In genomic region chrX:151789179-151789800, GRCh38 we compare ENCODE assay signal across 11 cellular contexts. TPM values are rescaled to one million over a fixed set of nuclear protein-coding genes. Genes with fewer than 3 reads are reported as not detected.
DNase-seq lines count a peak whose midpoint lies in the region; ATAC-seq and TF ChIP-seq lines count a peak whose summit lies in the region.
"Had no signal": no experiment of that assay in that cellular context is flagged by ENCODE, and none has a peak within 500 bp of the region (broad histone marks: within the 10 kb centered on the region; RNA-seq: fewer than 3 reads in every experiment).

No MANE protein-coding gene starts in this region.

- no peak overlapping the region for H2BK15ac ChIP-seq in IMR-90 (ENCODE audit: low read depth, low read length)

- no TSS peak for BruUV-seq in IMR-90 (replicated peaks; lab: Mats Ljungman, UMichigan)

- H2AK9ac ChIP-seq in IMR-90 (replicated peaks; ENCODE audit: low read depth, low read length, poor library complexity), result no peak overlapping the region

- H4K5ac ChIP-seq in IMR-90 (ENCODE audit: low read depth, low read length), result no peak overlapping the region

- H4K91ac ChIP-seq in IMR-90 (ENCODE audit: insufficient read depth, low read depth, low read length), result no peak overlapping the region

- H2BK20ac ChIP-seq in IMR-90 (ENCODE audit: low read depth, low read length), result no peak overlapping the region

- H2BK120ac ChIP-seq in IMR-90 (ENCODE audit: low read depth, low read length), result no peak overlapping the region

- no peak overlapping the region for H4K8ac ChIP-seq in IMR-90 (ENCODE audit: low read depth in 2 of 2, low read length in 2 of 2)

- no peak overlapping the region for H3K14ac ChIP-seq in IMR-90 (replicated peaks; ENCODE audit: low read depth, low read length)

- DNase-seq in ACHN (peak; percentile 64), IMR-90 (peak; percentile 45), breast epithelium (ENCODE audit: low spot score in 2 of 2) (peak; percentile 50 to 63), lung microvascular endothelial cell (ENCODE audit: low read depth in 2 of 2) (peak; percentile 61 to 65), NCI-H1105 (lab: John Stamatoyannopoulos, UW) (no peak), HEK293T (ENCODE audit: extremely low spot score) (no peak), globus pallidus (ENCODE audit: low spot score) (no peak)
- DNase-seq: kidney glomerular epithelial cell, NCI-H1092 treated with DMSO at 0.1 percent for 48 hours had no signal

- no peaks in the 10 kb centered on the region for H3K79me1 ChIP-seq in IMR-90 (ENCODE audit: low read depth in 1 of 2, low read length in 2 of 2)

- no peak overlapping the region for H3K27ac ChIP-seq in IMR-90 (ENCODE audit: insufficient read depth, low read length)
- peak overlapping the region; percentile 0 to 37 for H3K27ac ChIP-seq in breast epithelium

- H3K27me3 ChIP-seq in IMR-90 (ENCODE audit: control insufficient read depth, insufficient read depth, low read length), result no peaks in the 10 kb centered on the region
- peaks cover 0 to 19% of the 10 kb centered on the region in 2 donors for H3K27me3 ChIP-seq in breast epithelium

- CTCF ChIA-PET in IMR-90 (lab: Yijun Ruan, JAX) (no interaction called here), HEK293T (lab: Yijun Ruan, JAX) (no interaction called here)

- POLR2A ChIA-PET in IMR-90 (lab: Charles Lee; ENCODE audit: unreplicated experiment), result no interaction called here
- POLR2A ChIA-PET in HEK293T (lab: Yijun Ruan, JAX), result no interaction called here

- H3K56ac ChIP-seq in IMR-90 (ENCODE audit: extremely low read depth, insufficient read depth, low read length), result no peak overlapping the region

- H3K4me2 ChIP-seq in IMR-90 (ENCODE audit: low read depth, low read length), result no peak overlapping the region

- H3K36me3 ChIP-seq in IMR-90 (ENCODE audit: control insufficient read depth, insufficient read depth, low read length), result no peaks in the 10 kb centered on the region
- H3K36me3 ChIP-seq in breast epithelium, result no peaks in the 10 kb centered on the region

- no peak overlapping the region for H2BK5ac ChIP-seq in IMR-90 (ENCODE audit: low read depth, low read length, poor library complexity, severe bottlenecking)

- H3K9ac ChIP-seq in IMR-90 (ENCODE audit: low read depth, low read length), result no peak overlapping the region

- intact Hi-C loops in IMR-90 (cut with micrococcal nuclease), result no loop called here
- intact Hi-C loops in breast epithelium (cut with DNase I; ENCODE audit: low total_unique reads), result no loop called here

- no peak overlapping the region for H3K23ac ChIP-seq in IMR-90 (ENCODE audit: low read depth, low read length)

- no peak overlapping the region for H2AFZ ChIP-seq in IMR-90 (replicated peaks; ENCODE audit: low read length, poor library complexity)

- TF ChIP-seq CTCF in IMR-90 (conservative IDR thresholded peaks at IDR 0.05; ENCODE audit: low read depth, low read length) (no peak), breast epithelium (IDR thresholded peaks at IDR 0.05) (no peak)

- no peak overlapping the region for H3K4ac ChIP-seq in IMR-90 (ENCODE audit: low read depth, low read length)

- H3K9me3 ChIP-seq in IMR-90 (ENCODE audit: control insufficient read depth, insufficient read depth, low read length), result peaks cover 7% of the 10 kb centered on the region; the same call in 1 of the 2 replicates
- H3K9me3 ChIP-seq in breast epithelium, result no peaks in the 10 kb centered on the region

- no peak overlapping the region for H2AK5ac ChIP-seq in IMR-90 (ENCODE audit: low read depth, low read length)

- H3K9me1 ChIP-seq in IMR-90 (ENCODE audit: insufficient read depth, low read length), result no peaks in the 10 kb centered on the region

- H4K20me1 ChIP-seq in IMR-90 (ENCODE audit: insufficient read depth, low read length), result no peaks in the 10 kb centered on the region

- H3K4me1 ChIP-seq in IMR-90 (ENCODE audit: control insufficient read depth, insufficient read depth, low read length) (no peaks in the 10 kb centered on the region), breast epithelium (no peaks in the 10 kb centered on the region)

- TF ChIP-seq RAD21 in IMR-90 (IDR thresholded peaks at IDR 0.05; ENCODE audit: low read length), result no peak

- 36% methylated on average over 3 of the region's 6 CpGs; no CpG with 5 or more reads in 1 of the 2 experiments for WGBS in IMR-90 (ENCODE audit: extremely low coverage in 2 of 2, insufficient read length in 1 of 2), 2 experiments

- TF ChIP-seq POLR2A in IMR-90 (IDR thresholded peaks at IDR 0.05; ENCODE audit: low read depth, low read length) (no peak), breast epithelium (IDR thresholded peaks at IDR 0.05) (no peak)

- no peak overlapping the region for H3K18ac ChIP-seq in IMR-90 (ENCODE audit: low read depth, low read length)

- in situ Hi-C loops in ACHN (cut with HindIII; ENCODE audit: low pct_ligation_motif_present, low pct_unique_long_range_greater_than_20kb, low sequenced_read_pairs), result no loop called here
- in situ Hi-C loops in IMR-90 (cut with MboI; ENCODE audit: low sequenced_read_pairs), result no loop called here

- H3K4me3 ChIP-seq in IMR-90 (ENCODE audit: insufficient read depth, low read depth, low read length) (no peak overlapping the region), breast epithelium (no peak overlapping the region)

- dilution Hi-C loops in IMR-90 (cut with HindIII; ENCODE audit: low sequenced_read_pairs, unreplicated experiment), result no loop called here

- ATAC-seq in IMR-90 (ENCODE audit: low read depth) (no peak), GM18873 (IDR thresholded peaks at IDR 0.05; ENCODE audit: low FRiP score, unreplicated experiment) (no peak)

TF ChIP-seq in IMR-90, 13 proteins besides CTCF, POLR2A, EP300 and RAD21:
- TF ChIP-seq RFX5 (IDR thresholded peaks at IDR 0.05; ENCODE audit: low read depth, low read length), result no peak
- no peak for TF ChIP-seq SMC3 (IDR thresholded peaks at IDR 0.05; ENCODE audit: low read depth, low read length)
- TF ChIP-seq RCOR1 (IDR thresholded peaks at IDR 0.05; ENCODE audit: insufficient replicate concordance, low read length), result no peak
- TF ChIP-seq FOS (IDR thresholded peaks at IDR 0.05; ENCODE audit: low read depth, low read length), result no peak
- TF ChIP-seq CHD1 (IDR thresholded peaks at IDR 0.05; ENCODE audit: low read depth, low read length), result no peak
TF ChIP-seq in IMR-90: peak in this region for 0.

TF ChIP-seq in HEK293T, 16 proteins besides CTCF, POLR2A, EP300 and RAD21:
- TF ChIP-seq ARNT (IDR thresholded peaks at IDR 0.05), result no peak
- no peak for TF ChIP-seq SUZ12 (IDR thresholded peaks at IDR 0.05)
- no peak for TF ChIP-seq ZNF384 (IDR thresholded peaks at IDR 0.05)
- no peak for TF ChIP-seq CTBP1 (IDR thresholded peaks at IDR 0.05; ENCODE audit: borderline replicate concordance)
- TF ChIP-seq LEF1 (IDR thresholded peaks at IDR 0.05; ENCODE audit: borderline replicate concordance), result no peak
- TF ChIP-seq BHLHE40 (IDR thresholded peaks at IDR 0.05; ENCODE audit: borderline replicate concordance), result no peak
- no peak for TF ChIP-seq HDGF (IDR thresholded peaks at IDR 0.05; ENCODE audit: borderline replicate concordance)
- TF ChIP-seq FOXM1 (IDR thresholded peaks at IDR 0.05; ENCODE audit: borderline replicate concordance), result no peak
- no peak for TF ChIP-seq FOXK2 (IDR thresholded peaks at IDR 0.05)
- TF ChIP-seq ELF4 (IDR thresholded peaks at IDR 0.05), result no peak
- TF ChIP-seq TARDBP (IDR thresholded peaks at IDR 0.05), result no peak
- no peak for TF ChIP-seq NFRKB (IDR thresholded peaks at IDR 0.05)
- no peak for TF ChIP-seq SP1 (IDR thresholded peaks at IDR 0.05)
- TF ChIP-seq, protein P1, sequence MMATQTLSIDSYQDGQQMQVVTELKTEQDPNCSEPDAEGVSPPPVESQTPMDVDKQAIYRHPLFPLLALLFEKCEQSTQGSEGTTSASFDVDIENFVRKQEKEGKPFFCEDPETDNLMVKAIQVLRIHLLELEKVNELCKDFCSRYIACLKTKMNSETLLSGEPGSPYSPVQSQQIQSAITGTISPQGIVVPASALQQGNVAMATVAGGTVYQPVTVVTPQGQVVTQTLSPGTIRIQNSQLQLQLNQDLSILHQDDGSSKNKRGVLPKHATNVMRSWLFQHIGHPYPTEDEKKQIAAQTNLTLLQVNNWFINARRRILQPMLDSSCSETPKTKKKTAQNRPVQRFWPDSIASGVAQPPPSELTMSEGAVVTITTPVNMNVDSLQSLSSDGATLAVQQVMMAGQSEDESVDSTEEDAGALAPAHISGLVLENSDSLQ (IDR thresholded peaks at IDR 0.05), result no peak
- no peak for TF ChIP-seq L3MBTL2 (conservative IDR thresholded peaks at IDR 0.05)
- no peak for TF ChIP-seq FOXA1 (IDR thresholded peaks at IDR 0.05)

RNA-seq across cellular contexts. Expression of gene CNGA2, which starts 54.7 kb away (rescaled TPM):
- total RNA-seq in IMR-90 (2012; rRNA removed) (not detected in 2 replicates), breast epithelium (not detected), lung microvascular endothelial cell (not detected in 2 replicates)
- polyA plus RNA-seq in IMR-90 (2012; rRNA removed), result not detected in 2 replicates
- not detected in 2 replicates for polyA plus RNA-seq in IMR-90 (2012; cell fraction: cytosol; rRNA removed)
- polyA plus RNA-seq in IMR-90 (2012; cell fraction: nucleus; rRNA removed; ENCODE audit: low replicate concordance), result not detected in 2 replicates
- total RNA-seq: progenitor cell of endocrine pancreas had no signal

Comparison
In these comparisons a context has a peak if more than half of its experiments do, and no peak if none do; other contexts are left out.
1. DNase-seq: peak in ACHN (single experiment), IMR-90 (single experiment), breast epithelium (2 of 2) and lung microvascular endothelial cell (2 of 2); none in NCI-H1105 (single experiment), HEK293T (single experiment) and globus pallidus (single experiment).